In genomic region chr7:926061-927030, GRCh38 we compare ENCODE assay signal across 10 cellular contexts. TPM values are rescaled to one million over a fixed set of nuclear protein-coding genes. Genes with fewer than 3 reads are reported as not detected.
A peak's percentile ranks its signal among the peaks of the same experiment; 100 is the strongest.
DNase-seq lines count a peak whose midpoint lies in the region; ATAC-seq and TF ChIP-seq lines count a peak whose summit lies in the region.
"Had no signal": no experiment of that assay in that cellular context is flagged by ENCODE, and none has a peak within 500 bp of the region (broad histone marks: within the 10 kb centered on the region; RNA-seq: fewer than 3 reads in every experiment).

No MANE protein-coding gene starts in this region.

- H3K27ac ChIP-seq in RWPE2 (ENCODE audit: poor library complexity, severe bottlenecking), result no peak overlapping the region
- H3K27ac ChIP-seq in esophagus squamous epithelium, result peak overlapping the region in 3 of 4 donors; percentile 10 to 17 (median 10)
- H3K27ac ChIP-seq: RWPE1 had no signal

- 90 to 100% methylated on average over 2 to 4 of the region's 47 CpGs for WGBS in esophagus squamous epithelium, 2 donors

- in situ Hi-C loops in G401 (cut with HindIII; ENCODE audit: low sequenced_read_pairs), result no loop called here

- TF ChIP-seq CTCF in RWPE2 (IDR thresholded peaks at IDR 0.05; ENCODE audit: poor library complexity, severe bottlenecking) (no peak), esophagus squamous epithelium (IDR thresholded peaks at IDR 0.05) (no peak)

- H3K27me3 ChIP-seq in RWPE2 (ENCODE audit: insufficient read depth, poor library complexity, severe bottlenecking) (no peaks in the 10 kb centered on the region), esophagus squamous epithelium (no peaks in the 10 kb centered on the region)

- TF ChIP-seq POLR2A in esophagus squamous epithelium (IDR thresholded peaks at IDR 0.05), result no peak

- H3K36me3 ChIP-seq in RWPE2 (ENCODE audit: low read depth) (no peaks in the 10 kb centered on the region), esophagus squamous epithelium (no peaks in the 10 kb centered on the region)

- ATAC-seq in RWPE2 (ENCODE audit: low read depth), result no peak
- no peak for ATAC-seq in GM18870 (IDR thresholded peaks at IDR 0.05; ENCODE audit: unreplicated experiment)

- H3K4me3 ChIP-seq in RWPE2 (ENCODE audit: severe bottlenecking) (no peak overlapping the region), esophagus squamous epithelium (no peak overlapping the region)

- DNase-seq in RWPE2 (ENCODE audit: low spot score) (peak; percentile 62), esophagus squamous epithelium (lab: John Stamatoyannopoulos, UW) (no peak), posterior vena cava (ENCODE audit: low spot score) (peak; percentile 77), G401 (ENCODE audit: low spot score) (no peak), DMS79 treated with DMSO at 0.1 percent for 48 hours (lab: John Stamatoyannopoulos, UW) (no peak)
- DNase-seq: endodermal cell, NCI-H1105 had no signal

- intact Hi-C loops in esophagus squamous epithelium (cut with DNase I) (no loop called here), posterior vena cava (cut with DNase I) (no loop called here)

- H3K4me1 ChIP-seq in RWPE2 (ENCODE audit: insufficient read depth, poor library complexity, severe bottlenecking) (peaks cover 7% of the 10 kb centered on the region), esophagus squamous epithelium (peaks cover 0 to 57% (median 0%) of the 10 kb centered on the region in 3 donors)

- H3K9me3 ChIP-seq in RWPE2 (ENCODE audit: severe bottlenecking) (no peaks in the 10 kb centered on the region), esophagus squamous epithelium (no peaks in the 10 kb centered on the region)

RNA-seq across cellular contexts. Expression of gene ADAP1, which starts 28.1 kb away (rescaled TPM):
- total RNA-seq in esophagus squamous epithelium (10 to 100 TPM in 2 of 4 donors, 1 to 10 TPM in 2; 6.0 to 13.7 (median 9.9) TPM), posterior vena cava (10 to 100 TPM; 16.3 to 17.8 TPM)
- total RNA-seq in G401 (2014; rRNA removed; shearing (Covaris generic)), result 11.7 and 21.3 TPM in 2 replicates

RNA-seq across cellular contexts. Expression of gene COX19, which starts 49.0 kb away (rescaled TPM):
- total RNA-seq in esophagus squamous epithelium, result 10 to 100 TPM in 1 of 4 donors, 1 to 10 TPM in 3; 4.0 to 13.0 (median 6.9) TPM
- 1 to 10 TPM; 5.9 to 8.4 TPM for total RNA-seq in posterior vena cava
- 5.5 and 10.6 TPM in 2 replicates for total RNA-seq in G401 (2014; rRNA removed; shearing (Covaris generic))

RNA-seq across cellular contexts. Expression of gene GET4, which starts 50.0 kb away (rescaled TPM):
- 10 to 100 TPM; 22.3 to 29.6 (median 27.8) TPM for total RNA-seq in esophagus squamous epithelium
- 10 to 100 TPM; 13.2 to 16.3 TPM for total RNA-seq in posterior vena cava
- total RNA-seq in G401 (2014; rRNA removed; shearing (Covaris generic)), result 98.5 and 102 TPM in 2 replicates

RNA-seq across cellular contexts. Expression of gene CYP2W1, which starts 56.6 kb away (rescaled TPM):
- total RNA-seq in esophagus squamous epithelium, result under 1 TPM in 1 of 4 donors, not detected in 3; 0.76 TPM
- total RNA-seq in posterior vena cava, result not detected
- total RNA-seq in G401 (2014; rRNA removed; shearing (Covaris generic)), result 0.34 TPM in 1 of 2 replicates, not detected in the other
- total RNA-seq: activated CD8-positive, alpha-beta memory T cell treated with anti-CD3 and anti-CD28 coated beads for 36 hours; endodermal cell had no signal

Comparison
In these comparisons a context has a peak if more than half of its experiments do, and no peak if none do; other contexts are left out.
1. DNase-seq: peak in RWPE2 (single experiment) and posterior vena cava (single experiment); none in esophagus squamous epithelium (single experiment), G401 (single experiment) and DMS79 treated with DMSO at 0.1 percent for 48 hours (single experiment).